In the genomic region with DNA sequence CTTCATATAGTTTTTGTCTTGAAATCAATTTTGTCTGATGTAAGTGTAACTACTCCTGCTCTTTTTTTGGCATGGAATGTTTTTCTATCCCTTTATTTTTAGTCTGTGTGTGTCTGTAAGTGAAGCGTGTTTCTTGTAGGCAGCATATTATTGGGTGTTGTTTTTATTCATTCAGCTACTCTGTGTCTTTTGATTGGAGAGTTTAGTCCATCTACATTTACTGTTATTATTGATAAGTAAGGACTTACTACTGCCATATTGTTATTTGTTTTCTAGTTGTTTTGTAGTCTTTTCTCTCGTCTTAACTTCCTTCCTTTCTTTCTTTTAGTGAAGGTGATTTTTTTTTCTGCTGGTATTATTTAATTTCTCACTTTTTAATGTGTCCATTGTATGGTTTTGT, we compare ENCODE assay signal across 27 cellular contexts.
"Had no signal": no experiment of that assay in that cellular context is flagged by ENCODE, and none has a peak within 500 bp of the region (broad histone marks: within the 10 kb centered on the region; RNA-seq: fewer than 3 reads in every experiment).

No MANE protein-coding gene starts in this region.

- H3K36me3 Mint-ChIP-seq: mesothelial cell of epicardium, naive B cell had no signal

- H3K9me3 Mint-ChIP-seq: dendritic cell treated with granulocyte-macrophage colony-stimulating factor and Interleukin-4, amounts not matched to agents 40 ng/mL and 50 ng/mL, for 4 days; effector memory CD8-positive, alpha-beta T cell had no signal

- H3K27ac ChIP-seq: colonic mucosa, epithelial cell of prostate, esophagus squamous epithelium, gastrocnemius medialis, heart right ventricle, left lung, lower lobe of right lung had no signal

- H3K4me1 ChIP-seq: colonic mucosa, esophagus squamous epithelium, gastrocnemius medialis, heart right ventricle, left lung, lower lobe of right lung had no signal

- H3K36me3 ChIP-seq: colonic mucosa, esophagus squamous epithelium, gastrocnemius medialis, heart right ventricle, left lung, lower lobe of right lung had no signal

- ATAC-seq: effector memory CD8-positive, alpha-beta T cell; esophagus mucosa; gastrocnemius medialis; heart right ventricle; left cardiac atrium; left lung; left ventricle myocardium superior; lower lobe of right lung; mucosa of descending colon had no signal

- FAIRE-seq: islet of Langerhans, keratinocyte had no signal

- DNase-seq: colonic mucosa; cortex of kidney; effector CD8-positive, alpha-beta T cell; effector memory CD8-positive, alpha-beta T cell; endodermal cell; erythroblast; esophagus squamous epithelium; foreskin fibroblast; foreskin melanocyte; gastrocnemius medialis; glutamatergic neuron; head of caudate nucleus; heart right ventricle; hippocampal formation; left cardiac atrium; left lung; left ventricle myocardium superior; lower lobe of right lung; mesenchymal stem cell; mucosa of descending colon; naive B cell had no signal

- H3K9me3 ChIP-seq: colonic mucosa, esophagus squamous epithelium, gastrocnemius medialis, left lung, lower lobe of right lung, mucosa of descending colon had no signal

- H3K27me3 ChIP-seq: colonic mucosa, esophagus squamous epithelium, gastrocnemius medialis, heart right ventricle, left lung had no signal

- H3K27ac Mint-ChIP-seq: dendritic cell treated with granulocyte-macrophage colony-stimulating factor and Interleukin-4, amounts not matched to agents 40 ng/mL and 50 ng/mL, for 4 days; effector memory CD8-positive, alpha-beta T cell; endodermal cell; mesothelial cell of epicardium; naive B cell had no signal

- H3K4me3 ChIP-seq: colonic mucosa, esophagus squamous epithelium, gastrocnemius medialis, heart right ventricle, left lung, lower lobe of right lung, mucosa of descending colon had no signal

- H3K4me3 Mint-ChIP-seq: dendritic cell treated with granulocyte-macrophage colony-stimulating factor and Interleukin-4, amounts not matched to agents 40 ng/mL and 50 ng/mL, for 4 days; effector memory CD8-positive, alpha-beta T cell; endodermal cell; mesothelial cell of epicardium had no signal

- H3K27me3 Mint-ChIP-seq: dendritic cell treated with granulocyte-macrophage colony-stimulating factor and Interleukin-4, amounts not matched to agents 40 ng/mL and 50 ng/mL, for 4 days had no signal
